8 cellular contexts compared by ENCODE assay signal in genomic region chr16:10944249-10945064, GRCh38. TPM values are rescaled to one million over a fixed set of nuclear protein-coding genes. Genes with fewer than 3 reads are reported as not detected.
DNase-seq lines count a peak whose midpoint lies in the region; ATAC-seq and TF ChIP-seq lines count a peak whose summit lies in the region.

TSS of gene CLEC16A (plus strand) at chr16:10944564. CDS start at chr16:10944718, 154 bp downstream.

- H3K9me3 ChIP-seq in PC-3 (ENCODE audit: low read length) (no peaks in the 10 kb centered on the region), mucosa of descending colon (no peaks in the 10 kb centered on the region)

- peak within 1 kb of the TSS; percentile 88 for H3K4me3 ChIP-seq in Jurkat, Clone E6-1 (ENCODE audit: low read length)
- H3K4me3 ChIP-seq in PC-3 (ENCODE audit: low read length): peak within 1 kb of the TSS; percentile 91
- H3K4me3 ChIP-seq in mucosa of descending colon: peak within 1 kb of the TSS; percentile 90

- peak within 1 kb of the TSS; percentile 71 for H3K9ac ChIP-seq in PC-3 (ENCODE audit: low read length)

- no peaks in the 10 kb centered on the region for H3K9me2 ChIP-seq in PC-3 (replicated peaks; ENCODE audit: low read length)

- H3K4me1 ChIP-seq in PC-3 (ENCODE audit: insufficient read depth, low read length) (peaks cover 24% of the 10 kb centered on the region), mucosa of descending colon (ENCODE audit: low read depth) (peaks cover 41% of the 10 kb centered on the region)

- H4K20me1 ChIP-seq in PC-3 (ENCODE audit: low read length): peaks cover 17% of the 10 kb centered on the region; the same call in 1 of the 2 replicates

- H3K79me2 ChIP-seq in PC-3 (ENCODE audit: low read length): peaks cover 71% of the 10 kb centered on the region

- H3K36me3 ChIP-seq in PC-3 (ENCODE audit: low read depth, low read length) (no peaks in the 10 kb centered on the region), mucosa of descending colon (ENCODE audit: low read depth) (no peaks in the 10 kb centered on the region)

- TF ChIP-seq CTCF in PC-3 (conservative IDR thresholded peaks at IDR 0.05; ENCODE audit: low read depth, low read length): no peak
- TF ChIP-seq CTCF in mucosa of descending colon (IDR thresholded peaks at IDR 0.05): peak; percentile 18

- H3K27me3 ChIP-seq in PC-3 (ENCODE audit: low read length): no peaks in the 10 kb centered on the region

- DNase-seq in DMS153 treated with DMSO at 0.1 percent for 48 hours (lab: John Stamatoyannopoulos, UW; ENCODE audit: unreplicated experiment) (peak; percentile 91), PC-3 (peak; percentile 94), activated T-cell treated with anti-CD3 and anti-CD28 coated beads for 4 hours (peak; percentile 94), epithelial cell of prostate (ENCODE audit: low read depth, low spot score) (peak; percentile 82), mucosa of descending colon (peak; percentile 98 to 99 (median 98))
- DNase-seq in Jurkat, Clone E6-1 (ENCODE audit: low read depth, low spot score): peak; percentile 92
- peak; percentile 84 to 88 for DNase-seq in stimulated activated CD8-positive, alpha-beta memory T cell treated with anti-CD3 and anti-CD28 coated beads, Interleukin-4, amount 100 ng/mL, for 1 hour (ENCODE audit: low read depth in 2 of 2, low spot score in 1 of 2)

- no peaks in the 10 kb centered on the region for H3F3A ChIP-seq in PC-3 (ENCODE audit: low read length, unreplicated experiment)

- TSS peak; percentile 53 for BruUV-seq in PC-3 (replicated peaks; lab: Mats Ljungman, UMichigan)

- POLR2A ChIA-PET in PC-3 (lab: Charles Lee; ENCODE audit: unreplicated experiment): interaction anchor here (0.6 kb wide), 1 partner anchor 312 kb away, joined by 5 read pairs; the partner anchor contains the start of gene SOCS1

- peak within 1 kb of the TSS; percentile 81 for H3K4me2 ChIP-seq in PC-3 (ENCODE audit: low read length)

- intact Hi-C loops in PC-3 (cut with micrococcal nuclease) (loop anchor here (5.0 kb wide), 1 partner anchor 202 kb away; the partner anchor contains the start of gene NUBP1), mucosa of descending colon (cut with DNase I, micrococcal nuclease) (no loop called here)

- ATAC-seq in GM21619 (IDR thresholded peaks at IDR 0.05; ENCODE audit: unreplicated experiment): peak; percentile 65
- peak; percentile 74 for ATAC-seq in PC-3
- ATAC-seq in mucosa of descending colon: peak; percentile 83

- H2AFZ ChIP-seq in PC-3 (ENCODE audit: low read length): peak within 1 kb of the TSS; percentile 86

- CTCF ChIA-PET in PC-3 (lab: Charles Lee): no interaction called here

- no peak within 1 kb of the TSS for H3K27ac ChIP-seq in PC-3 (ENCODE audit: low read length)
- H3K27ac ChIP-seq in epithelial cell of prostate: peak within 1 kb of the TSS; percentile 22

RNA-seq across cellular contexts. Expression of gene CLEC16A, which starts in this region (rescaled TPM):
- polyA plus RNA-seq in Jurkat, Clone E6-1 (2012; ENCODE audit: insufficient read depth, insufficient read length): 10.0 TPM
- total RNA-seq in PC-3 (2014; rRNA removed) (9.5 and 14.6 TPM in 2 replicates), mucosa of descending colon (10 to 100 TPM; 30.3 to 38.1 (median 37.1) TPM)
